ENCODE assay signal across 9 cellular contexts in genomic region chr19:2044709-2045500, GRCh38. TPM values are rescaled to one million over a fixed set of nuclear protein-coding genes. Genes with fewer than 3 reads are reported as not detected.
A peak's percentile ranks its signal among the peaks of the same experiment; 100 is the strongest.
DNase-seq lines count a peak whose midpoint lies in the region; ATAC-seq, FAIRE-seq and TF ChIP-seq lines count a peak whose summit lies in the region.
"Had no signal": no experiment of that assay in that cellular context is flagged by ENCODE, and none has a peak within 500 bp of the region (broad histone marks: within the 10 kb centered on the region; RNA-seq: fewer than 3 reads in every experiment).

No MANE protein-coding gene starts in this region.

- CTCF ChIA-PET in RWPE1 (lab: Yijun Ruan, JAX) = interaction anchor here (0.8 to 1.0 kb wide), 2 partner anchors 8 to 25 kb away, joined by 3 to 10 read pairs; no protein-coding TSS in a partner anchor

- peaks cover 49 to 92% of the 10 kb centered on the region in 2 donors for H3K4me1 Mint-ChIP-seq in stimulated activated naive B cell treated with anti-CD40 and anti-IgM and Interleukin-4, amounts not matched to agents 10 μg/mL and 1 μg/mL and 100 μg/mL, for 72 hours

- H3K36me3 Mint-ChIP-seq in stimulated activated naive B cell treated with anti-CD40 and anti-IgM and Interleukin-4, amounts not matched to agents 10 μg/mL and 1 μg/mL and 100 μg/mL, for 72 hours = peaks cover 26 to 61% of the 10 kb centered on the region in 2 donors

- no peak for ATAC-seq in stimulated activated naive B cell treated with anti-CD40 and anti-IgM and Interleukin-4, amounts not matched to agents 10 μg/mL and 1 μg/mL and 100 μg/mL, for 72 hours (replicated peaks)

- FAIRE-seq in GM18507 (lab: Jason Lieb, UNC) = peak; percentile 21

- no peaks in the 10 kb centered on the region for H3K9me3 ChIP-seq in esophagus (ENCODE audit: control insufficient read depth in 2 of 2, insufficient read depth in 1 of 2, low read depth in 1 of 2, low read length in 1 of 2)

- H3K4me3 ChIP-seq in esophagus (ENCODE audit: low read depth in 1 of 2, low read length in 2 of 2) = no peak overlapping the region

- POLR2A ChIA-PET in RWPE1 (lab: Yijun Ruan, JAX; ENCODE audit: low non-redundant PET) = no interaction called here

- TF ChIP-seq CTCF in RWPE1 (conservative IDR thresholded peaks at IDR 0.05; ENCODE audit: low read depth) (no peak), GM10266 (IDR thresholded peaks at IDR 0.05; ENCODE audit: control insufficient read depth, insufficient read depth, low read depth, missing control alignments) (no peak)

- WGBS in esophagus, 2 donors = 71 to 72% methylated on average over 18 of the region's 18 CpGs

- no peaks in the 10 kb centered on the region for H3K9me3 Mint-ChIP-seq in stimulated activated naive B cell treated with anti-CD40 and anti-IgM and Interleukin-4, amounts not matched to agents 10 μg/mL and 1 μg/mL and 100 μg/mL, for 72 hours

- H3K27ac Mint-ChIP-seq in stimulated activated naive B cell treated with anti-CD40 and anti-IgM and Interleukin-4, amounts not matched to agents 10 μg/mL and 1 μg/mL and 100 μg/mL, for 72 hours = peak overlapping the region; percentile 65

- H3K27ac ChIP-seq in RWPE1 (peak overlapping the region; percentile 100), esophagus (ENCODE audit: low read depth in 2 of 2, low read length in 1 of 2) (peak overlapping the region; percentile 98)

- peak overlapping the region; percentile 66 to 69 for H3K4me3 Mint-ChIP-seq in stimulated activated naive B cell treated with anti-CD40 and anti-IgM and Interleukin-4, amounts not matched to agents 10 μg/mL and 1 μg/mL and 100 μg/mL, for 72 hours

- peaks cover 36 to 76% of the 10 kb centered on the region in 2 donors for H3K4me1 ChIP-seq in esophagus (ENCODE audit: control insufficient read depth in 2 of 2, insufficient read depth in 2 of 2, low read length in 1 of 2)

- H3K27me3 ChIP-seq in esophagus (ENCODE audit: control insufficient read depth in 1 of 2, insufficient read depth in 2 of 2, low read length in 2 of 2) = no peaks in the 10 kb centered on the region

- DNase-seq in GM18507 (ENCODE audit: extremely low spot score, insufficient read length, low read depth) (no peak), RWPE1 (ENCODE audit: low spot score) (no peak), A172 (ENCODE audit: low spot score) (no peak), NCI-H526 (lab: John Stamatoyannopoulos, UW) (no peak), GM10266 (ENCODE audit: extremely low spot score) (no peak)
- no peak for DNase-seq in stimulated activated naive B cell treated with anti-CD40 and anti-IgM and Interleukin-4, amounts not matched to agents 10 μg/mL and 1 μg/mL and 100 μg/mL, for 72 hours
- DNase-seq: midbrain, NCI-H187 treated with DMSO at 0.1 percent for 48 hours had no signal

- peaks cover 3 to 70% of the 10 kb centered on the region in 2 donors for H3K36me3 ChIP-seq in esophagus (ENCODE audit: control insufficient read depth in 2 of 2, insufficient read depth in 2 of 2, low read length in 1 of 2)

- H3K27me3 Mint-ChIP-seq in stimulated activated naive B cell treated with anti-CD40 and anti-IgM and Interleukin-4, amounts not matched to agents 10 μg/mL and 1 μg/mL and 100 μg/mL, for 72 hours = no peaks in the 10 kb centered on the region

RNA-seq across cellular contexts. Expression of gene MKNK2, which starts 6.1 kb away (rescaled TPM):
- polyA plus RNA-seq in esophagus = 100 to 1,000 TPM; 167 to 244 TPM
- 40.4 and 53.8 TPM in 2 replicates for total RNA-seq in A172 (2014; rRNA removed; shearing (Covaris generic))

RNA-seq across cellular contexts. Expression of gene BTBD2, which starts 29.4 kb away (rescaled TPM):
- 10 to 100 TPM; 40.0 to 48.9 TPM for polyA plus RNA-seq in esophagus
- 54.7 and 60.4 TPM in 2 replicates for total RNA-seq in A172 (2014; rRNA removed; shearing (Covaris generic))

RNA-seq across cellular contexts. Expression of gene MOB3A, which starts 51.2 kb away (rescaled TPM):
- 10 to 100 TPM; 11.0 to 12.4 TPM for polyA plus RNA-seq in esophagus
- 17.4 and 21.5 TPM in 2 replicates for total RNA-seq in A172 (2014; rRNA removed; shearing (Covaris generic))

RNA-seq across cellular contexts. Expression of gene IZUMO4, which starts 51.8 kb away (rescaled TPM):
- 10 to 100 TPM in 1 of 2 donors, 1 to 10 TPM in 1; 6.4 to 16.0 TPM for polyA plus RNA-seq in esophagus
- 2.7 and 2.8 TPM in 2 replicates for total RNA-seq in A172 (2014; rRNA removed; shearing (Covaris generic))
